Comparison of ENCODE assay signal across 7 cellular contexts in genomic region chr7:104643587-104644217, GRCh38.
DNase-seq lines count a peak whose midpoint lies in the region; ATAC-seq and TF ChIP-seq lines count a peak whose summit lies in the region.

No MANE protein-coding gene starts in this region.

- no peaks in the 10 kb centered on the region for H3K36me3 Mint-ChIP-seq in mesothelial cell of epicardium

- TF ChIP-seq CTCF in astrocyte of the cerebellum (IDR thresholded peaks at IDR 0.05; ENCODE audit: low read depth, low read length, missing control alignments) (peak; percentile 79), mesothelial cell of epicardium (IDR thresholded peaks at IDR 0.05; ENCODE audit: unreplicated experiment) (peak; percentile 35)

- ATAC-seq in stimulated activated naive CD8-positive, alpha-beta T cell treated with anti-CD3 and anti-CD28 coated beads, Interleukin-15, Interleukin-2, amounts not matched to agents 100 U/mL and 50 U/mL, for 24 hours, result no peak

- no peaks in the 10 kb centered on the region for H3K4me1 Mint-ChIP-seq in mesothelial cell of epicardium

- in situ Hi-C loops in astrocyte of the cerebellum (cut with HindIII; ENCODE audit: low sequenced_read_pairs), result no loop called here

- peak; percentile 21 for DNase-seq in ELF-1 (ENCODE audit: low read depth, low spot score)
- DNase-seq in HuH-7 (ENCODE audit: low spot score), result peak; percentile 20
- DNase-seq in astrocyte of the cerebellum (ENCODE audit: low read depth), result no peak
- DNase-seq in mesothelial cell of epicardium (ENCODE audit: low spot score in 2 of 2, unreplicated experiment in 2 of 2), result no peak
- no peak for DNase-seq in NCI-H2081 treated with DMSO at 0.1 percent for 48 hours (lab: John Stamatoyannopoulos, UW)
- no peak for DNase-seq in A172 (ENCODE audit: low spot score)
- no peak for DNase-seq in stimulated activated naive CD8-positive, alpha-beta T cell treated with anti-CD3 and anti-CD28 coated beads, Interleukin-15, Interleukin-2, amounts not matched to agents 100 U/mL and 50 U/mL, for 24 hours

- no peak overlapping the region for H3K4me3 ChIP-seq in astrocyte of the cerebellum (ENCODE audit: low read depth, low read length)

- peaks cover 31% of the 10 kb centered on the region for H3K27me3 Mint-ChIP-seq in mesothelial cell of epicardium (ENCODE audit: low read depth)

- H3K9me3 Mint-ChIP-seq in mesothelial cell of epicardium, result no peaks in the 10 kb centered on the region

- H3K27ac Mint-ChIP-seq in mesothelial cell of epicardium, result no peak overlapping the region

- no peak overlapping the region for H3K4me3 Mint-ChIP-seq in mesothelial cell of epicardium

Comparison
In these comparisons a context has a peak if more than half of its experiments do, and no peak if none do; other contexts are left out.
1. DNase-seq: peak in ELF-1 (single experiment) and HuH-7 (single experiment); none in astrocyte of the cerebellum (single experiment), mesothelial cell of epicardium (0 of 2), NCI-H2081 treated with DMSO at 0.1 percent for 48 hours (single experiment), A172 (single experiment) and stimulated activated naive CD8-positive, alpha-beta T cell treated with anti-CD3 and anti-CD28 coated beads, Interleukin-15, Interleukin-2, amounts not matched to agents 100 U/mL and 50 U/mL, for 24 hours (single experiment).